ENCODE assay signal across 8 cellular contexts in genomic region chr12:122876281-122876680, GRCh38. TPM values are rescaled to one million over a fixed set of nuclear protein-coding genes. Genes with fewer than 3 reads are reported as not detected.
DNase-seq lines count a peak whose midpoint lies in the region; ATAC-seq and TF ChIP-seq lines count a peak whose summit lies in the region.
"Not testable (repeated sequence)": the region's sequence is repeated elsewhere in the genome, so short reads cannot be mapped to it uniquely, and the experiment has no call there.

No MANE protein-coding gene starts in this region.

- H3K4me2 ChIP-seq in MM.1S (ENCODE audit: low read depth, low read length) (peak overlapping the region; percentile 50; the same call in 1 of the 2 replicates), mammary epithelial cell (ENCODE audit: insufficient read depth, low read depth, low read length) (peak overlapping the region; percentile 30)

- not testable (repeated sequence) for H3K27ac ChIP-seq in CD4-positive, alpha-beta T cell (ENCODE audit: low read depth, low read length); mammary epithelial cell (ENCODE audit: insufficient read depth, low read depth, low read length)
- H3K27ac ChIP-seq in MM.1S (ENCODE audit: low read length) = peak overlapping the region; percentile 97; the same call in 1 of the 2 replicates
- peak overlapping the region; percentile 21; the same call in 1 of the 2 replicates for H3K27ac ChIP-seq in VCaP

- peaks cover 89% of the 10 kb centered on the region for H3K79me2 ChIP-seq in MM.1S (ENCODE audit: low read length)
- H3K79me2 ChIP-seq in mammary epithelial cell (ENCODE audit: insufficient read depth, low read length) = peaks cover 100% of the 10 kb centered on the region

- not testable (repeated sequence) for ATAC-seq in CD4-positive, alpha-beta T cell (ENCODE audit: poor library complexity); memory B cell (ENCODE audit: low read depth)

- CTCF ChIA-PET in CD4-positive, alpha-beta T cell (lab: Charles Lee); mammary epithelial cell (lab: Charles Lee; ENCODE audit: low non-redundant PET): not testable (repeated sequence)
- CTCF ChIA-PET in activated naive CD4-positive, alpha-beta T cell treated with anti-CD3 and anti-CD28 coated beads, Interleukin-2, amount 10 ng/mL, durations not matched to agents 7 days and 5 days (lab: Charles Lee) = interaction anchor here (0.9 kb wide), 1 partner anchor 76 kb away, joined by 3 read pairs; no protein-coding TSS in a partner anchor

- not testable (repeated sequence) for H3K27me3 Mint-ChIP-seq in CD4-positive, alpha-beta T cell; memory B cell; osteocyte (ENCODE audit: unreplicated experiment); type B pancreatic cell
- H3K27me3 Mint-ChIP-seq in activated naive CD4-positive, alpha-beta T cell treated with anti-CD3 and anti-CD28 coated beads, Interleukin-2, amount 10 ng/mL, durations not matched to agents 7 days and 5 days = peaks cover 22% of the 10 kb centered on the region

- H3K9me2 ChIP-seq in MM.1S (replicated peaks; ENCODE audit: insufficient read depth, low read length) = not testable (repeated sequence)

- not testable (repeated sequence) for H3K36me3 ChIP-seq in MM.1S (replicated peaks; ENCODE audit: insufficient read depth, low read length)
- H3K36me3 ChIP-seq in mammary epithelial cell (ENCODE audit: insufficient read depth, low read length) = peaks cover 12% of the 10 kb centered on the region

- H3K4me1 ChIP-seq in MM.1S (ENCODE audit: low read length) (peaks cover 76% of the 10 kb centered on the region), mammary epithelial cell (ENCODE audit: insufficient read depth, low read length) (peaks cover 36% of the 10 kb centered on the region)

- POLR2A ChIA-PET in CD4-positive, alpha-beta T cell (lab: Charles Lee) = interaction anchor here (1.2 kb wide), 1 partner anchor 19 kb away, joined by 4 read pairs; the partner anchor contains the start of gene VPS37B

- intact Hi-C loops in CD4-positive, alpha-beta T cell (cut with DNase I, micrococcal nuclease); mammary epithelial cell (cut with micrococcal nuclease): not testable (repeated sequence)

- dilution Hi-C loops in mammary epithelial cell (cut with HindIII; ENCODE audit: low sequenced_read_pairs) = not testable (repeated sequence)

- not testable (repeated sequence) for H3K4me3 Mint-ChIP-seq in CD4-positive, alpha-beta T cell; activated naive CD4-positive, alpha-beta T cell treated with anti-CD3 and anti-CD28 coated beads, Interleukin-2, amount 10 ng/mL, durations not matched to agents 7 days and 5 days; memory B cell; osteocyte (ENCODE audit: unreplicated experiment); type B pancreatic cell

- not testable (repeated sequence) for H4K20me1 ChIP-seq in MM.1S (ENCODE audit: insufficient read depth, low read length); mammary epithelial cell (ENCODE audit: insufficient read depth, low read length)

- 85% methylated on average over 5 of the region's 5 CpGs for WGBS in mammary epithelial cell (ENCODE audit: low coverage, missing lambda C conversion rate)

- H3K9ac ChIP-seq in MM.1S (ENCODE audit: low read length) (peak overlapping the region; percentile 46), mammary epithelial cell (ENCODE audit: insufficient read depth, low read length) (peak overlapping the region; percentile 0)

- in situ Hi-C loops in mammary epithelial cell (cut with MboI; ENCODE audit: low sequenced_read_pairs in 2 of 2) = loop anchor here in 1 of 2 donors (25.0 kb wide), 1 partner anchor 361 kb away; the partner anchor contains the start of genes MPHOSPH9 and MTRFR

- H3F3A ChIP-seq in MM.1S (ENCODE audit: insufficient read depth, low read length) = peaks cover 76% of the 10 kb centered on the region

- not testable (repeated sequence) for H3K9me3 ChIP-seq in CD4-positive, alpha-beta T cell (ENCODE audit: control insufficient read depth, low read length); MM.1S (replicated peaks; ENCODE audit: insufficient read depth, low read length); mammary epithelial cell (replicated peaks; ENCODE audit: insufficient read depth, low read length)

- peak in 1 of 10 experiments; percentile 23 for DNase-seq in CD4-positive, alpha-beta T cell
- not testable (repeated sequence) for DNase-seq in MM.1S; mammary epithelial cell; memory B cell (ENCODE audit: low spot score in 2 of 2); osteocyte (ENCODE audit: extremely low spot score, unreplicated experiment); type B pancreatic cell (ENCODE audit: extremely low spot score, unreplicated experiment)
- DNase-seq in activated naive CD4-positive, alpha-beta T cell treated with anti-CD3 and anti-CD28 coated beads, Interleukin-2, amount 10 ng/mL, durations not matched to agents 7 days and 5 days = peak; percentile 10

- not testable (repeated sequence) for H2AFZ ChIP-seq in MM.1S (ENCODE audit: low read length); mammary epithelial cell (ENCODE audit: low read depth, low read length)

- H3K27ac Mint-ChIP-seq in CD4-positive, alpha-beta T cell = peak overlapping the region; percentile 74
- H3K27ac Mint-ChIP-seq in activated naive CD4-positive, alpha-beta T cell treated with anti-CD3 and anti-CD28 coated beads, Interleukin-2, amount 10 ng/mL, durations not matched to agents 7 days and 5 days = peak overlapping the region; percentile 61
- H3K27ac Mint-ChIP-seq in memory B cell (peak overlapping the region; percentile 58), osteocyte (ENCODE audit: unreplicated experiment) (peak overlapping the region; percentile 59), type B pancreatic cell (peak overlapping the region; percentile 22)

- H3K36me3 Mint-ChIP-seq in CD4-positive, alpha-beta T cell (ENCODE audit: low read depth) = peaks cover 22% of the 10 kb centered on the region
- H3K36me3 Mint-ChIP-seq in activated naive CD4-positive, alpha-beta T cell treated with anti-CD3 and anti-CD28 coated beads, Interleukin-2, amount 10 ng/mL, durations not matched to agents 7 days and 5 days = peaks cover 44% of the 10 kb centered on the region
- H3K36me3 Mint-ChIP-seq in memory B cell = peaks cover 14% of the 10 kb centered on the region
- not testable (repeated sequence) for H3K36me3 Mint-ChIP-seq in osteocyte (ENCODE audit: unreplicated experiment); type B pancreatic cell

- not testable (repeated sequence) for TF ChIP-seq CTCF in CD4-positive, alpha-beta T cell (IDR thresholded peaks at IDR 0.05); MM.1S (IDR thresholded peaks at IDR 0.05; ENCODE audit: low read length); VCaP (conservative IDR thresholded peaks at IDR 0.05); mammary epithelial cell (conservative IDR thresholded peaks at IDR 0.05 in 1 of 2, IDR thresholded peaks at IDR 0.05 in 1 of 2; ENCODE audit: extremely low read depth in 1 of 2, insufficient read depth in 1 of 2, low read depth in 1 of 2, low read length in 2 of 2); osteocyte (IDR thresholded peaks at IDR 0.05); type B pancreatic cell (conservative IDR thresholded peaks at IDR 0.05)

- H3K4me3 ChIP-seq in MM.1S (ENCODE audit: low read length); mammary epithelial cell (replicated peaks in 1 of 3; ENCODE audit: insufficient read depth in 1 of 3, low read depth in 2 of 3, low read length in 3 of 3): not testable (repeated sequence)

- not testable (repeated sequence) for H3K27me3 ChIP-seq in CD4-positive, alpha-beta T cell (ENCODE audit: control insufficient read depth, insufficient read depth, low read length); MM.1S (replicated peaks; ENCODE audit: insufficient read depth, low read length); mammary epithelial cell (ENCODE audit: insufficient read depth, low read length)

- not testable (repeated sequence) for H3K9me3 Mint-ChIP-seq in CD4-positive, alpha-beta T cell; activated naive CD4-positive, alpha-beta T cell treated with anti-CD3 and anti-CD28 coated beads, Interleukin-2, amount 10 ng/mL, durations not matched to agents 7 days and 5 days; memory B cell; osteocyte (ENCODE audit: unreplicated experiment); type B pancreatic cell

- not testable (repeated sequence) for BruUV-seq in mammary epithelial cell (replicated peaks; lab: Mats Ljungman, UMichigan)

- peaks cover 96% of the 10 kb centered on the region for H3K4me1 Mint-ChIP-seq in CD4-positive, alpha-beta T cell (ENCODE audit: low read depth)
- peaks cover 91% of the 10 kb centered on the region for H3K4me1 Mint-ChIP-seq in activated naive CD4-positive, alpha-beta T cell treated with anti-CD3 and anti-CD28 coated beads, Interleukin-2, amount 10 ng/mL, durations not matched to agents 7 days and 5 days
- peaks cover 66% of the 10 kb centered on the region for H3K4me1 Mint-ChIP-seq in memory B cell
- peaks cover 70% of the 10 kb centered on the region for H3K4me1 Mint-ChIP-seq in osteocyte (ENCODE audit: unreplicated experiment)
- H3K4me1 Mint-ChIP-seq in type B pancreatic cell (ENCODE audit: unreplicated experiment) = peaks cover 78% of the 10 kb centered on the region

RNA-seq across cellular contexts. Expression of gene VPS37B, which starts 19.6 kb away (rescaled TPM):
- total RNA-seq in CD4-positive, alpha-beta T cell = 100 to 1,000 TPM in 1 of 2 experiments, 10 to 100 TPM in 1; 97.7 to 104 TPM
- total RNA-seq in mammary epithelial cell (10 to 100 TPM; 30.8 to 60.7 TPM), osteocyte (27.5 and 29.9 TPM in 2 replicates), type B pancreatic cell (ENCODE audit: low replicate concordance) (32.4 and 43.6 TPM in 2 replicates)
- polyA plus RNA-seq in mammary epithelial cell = 56.7 TPM
- 35.7 TPM for polyA minus RNA-seq in mammary epithelial cell

RNA-seq across cellular contexts. Expression of gene HIP1R, which starts 41.0 kb away (rescaled TPM):
- total RNA-seq in CD4-positive, alpha-beta T cell = 100 to 1,000 TPM; 184 to 185 TPM
- total RNA-seq in mammary epithelial cell = 10 to 100 TPM; 52.1 to 59.7 TPM
- 22.5 TPM for polyA plus RNA-seq in mammary epithelial cell
- 105 TPM for polyA minus RNA-seq in mammary epithelial cell
- total RNA-seq in osteocyte = 26.0 and 31.3 TPM in 2 replicates
- 40.5 and 45.5 TPM in 2 replicates for total RNA-seq in type B pancreatic cell (ENCODE audit: low replicate concordance)

Comparison
In these comparisons a context has a peak if more than half of its experiments do, and no peak if none do; other contexts are left out.
1. H3K27ac Mint-ChIP-seq: peak in every context shown above with its lines; median percentile 74 in CD4-positive, alpha-beta T cell; 61 in activated naive CD4-positive, alpha-beta T cell treated with anti-CD3 and anti-CD28 coated beads, Interleukin-2, amount 10 ng/mL, durations not matched to agents 7 days and 5 days; 59 in osteocyte; 58 in memory B cell; 22 in type B pancreatic cell.